In the genomic region with DNA sequence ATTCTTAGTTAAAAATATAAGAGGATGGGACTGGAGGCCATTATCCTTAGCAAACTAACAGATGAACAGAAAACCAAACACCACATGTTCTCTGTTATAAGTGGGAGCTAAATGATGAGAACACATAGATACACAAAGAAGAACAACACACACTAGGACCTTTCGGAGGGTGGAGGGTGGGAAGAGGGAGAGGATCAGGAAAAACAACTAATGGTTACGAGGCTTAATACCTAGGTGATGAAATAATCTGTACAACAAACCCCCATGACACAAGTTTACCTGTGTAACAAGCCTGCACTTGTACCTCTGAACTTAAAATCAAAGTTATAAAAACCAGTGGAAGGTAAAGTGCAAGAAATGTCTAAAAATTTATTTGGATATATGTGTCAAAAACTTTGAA, we compare ENCODE assay signal across 25 cellular contexts.
"Had no signal": no experiment of that assay in that cellular context is flagged by ENCODE, and none has a peak within 500 bp of the region (broad histone marks: within the 10 kb centered on the region; RNA-seq: fewer than 3 reads in every experiment).

No MANE protein-coding gene starts in this region.

- H3K36me3 ChIP-seq: MG63, SJSA1 had no signal

- H3K4me3 ChIP-seq: MG63, SJSA1, SK-N-MC had no signal

- H3K27ac ChIP-seq: SJSA1, SK-N-MC had no signal

- H3K4me1 ChIP-seq: SJSA1 had no signal

- H3K9me3 ChIP-seq: MG63, SJSA1 had no signal

- ATAC-seq: HepG2 had no signal

- FAIRE-seq: HepG2, RCC 7860 had no signal

- DNase-seq: IMR-90, Karpas-422, KG1, MG63, NCI-H1092, NCI-H1105 treated with DMSO at 0.1 percent for 48 hours, NCI-H1417 treated with DMSO at 0.1 percent for 48 hours, NCI-H146, NCI-H187, NCI-H2029, NCI-H2081 treated with DMSO at 0.1 percent for 48 hours, NCI-H2171, NCI-H226, NCI-H446, NCI-H510A, NCI-H524 treated with DMSO at 0.1 percent for 48 hours, NCI-H69, NCI-H774, Right ventricle myocardium superior, RPMI8226, SIG-M5 had no signal

- H3K27me3 ChIP-seq: MG63, SJSA1 had no signal
